ENCODE assay signal across 14 cellular contexts in the genomic region with DNA sequence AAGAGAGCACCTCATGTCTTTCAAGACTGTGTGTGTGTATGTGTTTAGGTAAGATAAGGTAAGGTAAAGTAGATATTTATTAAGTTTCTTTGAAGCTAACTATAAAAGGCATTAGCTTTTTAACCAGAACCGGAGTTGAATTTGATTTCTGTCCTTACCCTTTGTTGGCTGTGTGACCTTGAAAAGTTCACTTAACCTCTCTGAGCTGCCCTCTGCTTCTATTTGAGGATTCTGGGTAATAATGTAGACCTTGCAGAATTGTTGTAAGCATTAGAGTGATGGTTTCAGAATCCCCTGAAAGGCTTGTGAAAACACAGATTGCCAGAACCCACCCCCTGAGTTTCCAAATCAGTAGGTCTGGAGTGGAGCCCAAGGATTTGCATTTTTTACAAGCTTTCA. TPM values are rescaled to one million over a fixed set of nuclear protein-coding genes. Genes with fewer than 3 reads are reported as not detected.
DNase-seq lines count a peak whose midpoint lies in the region; ATAC-seq lines count a peak whose summit lies in the region.
"Had no signal": no experiment of that assay in that cellular context is flagged by ENCODE, and none has a peak within 500 bp of the region (broad histone marks: within the 10 kb centered on the region; RNA-seq: fewer than 3 reads in every experiment).

No MANE protein-coding gene starts in this region.

- H3K9me3 ChIP-seq in esophagus (ENCODE audit: control insufficient read depth in 2 of 2, insufficient read depth in 1 of 2, low read depth in 1 of 2, low read length in 1 of 2), result no peaks in the 10 kb centered on the region
- H3K9me3 ChIP-seq: body of pancreas had no signal

- no peaks in the 10 kb centered on the region for H3K27me3 ChIP-seq in esophagus (ENCODE audit: control insufficient read depth in 1 of 2, insufficient read depth in 2 of 2, low read length in 2 of 2)
- H3K27me3 ChIP-seq: body of pancreas had no signal

- POLR2A ChIA-PET in activated CD4-positive, alpha-beta T cell treated with anti-CD3 and anti-CD28 coated beads, Interleukin-2, amount 10 ng/mL, durations not matched to agents 7 days and 5 days (lab: Charles Lee), result no interaction called here
- POLR2A ChIA-PET in activated CD4-positive, alpha-beta memory T cell treated with anti-CD3 and anti-CD28 coated beads for 36 hours (lab: Charles Lee), result interaction anchor here (0.6 to 3.9 kb wide), 6 partner anchors 11 to 174 kb away, joined by 3 to 23 read pairs (median 4); a partner anchor contains a TSS

- intact Hi-C loops in activated CD4-positive, alpha-beta memory T cell treated with anti-CD3 and anti-CD28 coated beads for 36 hours (cut with micrococcal nuclease), result loop anchor here (5.0 to 10.0 kb wide), 5 partner anchors 250 to 560 kb away; a partner anchor contains a TSS

- no peak for DNase-seq in activated CD4-positive, alpha-beta T cell treated with anti-CD3 and anti-CD28 coated beads, Interleukin-2, amount 10 ng/mL, durations not matched to agents 7 days and 5 days
- DNase-seq in activated CD4-positive, alpha-beta T cell treated with anti-CD3 and anti-CD28 coated beads, Interleukin-2, amount 50 U/mL, for 1 hour, result no peak
- no peak for DNase-seq in activated CD4-positive, alpha-beta memory T cell treated with anti-CD3 and anti-CD28 coated beads for 36 hours
- DNase-seq in stimulated activated effector memory CD8-positive, alpha-beta T cell treated with anti-CD3 and anti-CD28 coated beads, Interleukin-12 subunit alpha, Interleukin-12 subunit beta, amount 100 ng/mL, for 72 hours (ENCODE audit: low spot score in 2 of 2), result no peak
- DNase-seq in COR-L47 (lab: John Stamatoyannopoulos, UW), result no peak
- DNase-seq: body of pancreas, Calu3, NCI-H146, NCI-H526 had no signal

- no peak overlapping the region for H3K4me3 Mint-ChIP-seq in activated CD4-positive, alpha-beta T cell treated with anti-CD3 and anti-CD28 coated beads, Interleukin-2, amount 10 ng/mL, durations not matched to agents 7 days and 5 days
- H3K4me3 Mint-ChIP-seq in activated CD4-positive, alpha-beta memory T cell treated with anti-CD3 and anti-CD28 coated beads for 36 hours, result no peak overlapping the region
- H3K4me3 Mint-ChIP-seq in stimulated activated effector memory CD8-positive, alpha-beta T cell treated with anti-CD3 and anti-CD28 coated beads, Interleukin-12 subunit alpha, Interleukin-12 subunit beta, amount 100 ng/mL, for 72 hours, result peak overlapping the region; percentile 43
- H3K4me3 Mint-ChIP-seq: neural crest cell had no signal

- no peaks in the 10 kb centered on the region for H3K27me3 Mint-ChIP-seq in activated CD4-positive, alpha-beta T cell treated with anti-CD3 and anti-CD28 coated beads, Interleukin-2, amount 10 ng/mL, durations not matched to agents 7 days and 5 days
- H3K27me3 Mint-ChIP-seq in activated CD4-positive, alpha-beta memory T cell treated with anti-CD3 and anti-CD28 coated beads for 36 hours, result no peaks in the 10 kb centered on the region

- H3K36me3 Mint-ChIP-seq in activated CD4-positive, alpha-beta T cell treated with anti-CD3 and anti-CD28 coated beads, Interleukin-2, amount 10 ng/mL, durations not matched to agents 7 days and 5 days (ENCODE audit: low read depth), result peaks cover 50% of the 10 kb centered on the region
- peaks cover 20% of the 10 kb centered on the region for H3K36me3 Mint-ChIP-seq in activated CD4-positive, alpha-beta memory T cell treated with anti-CD3 and anti-CD28 coated beads for 36 hours
- peaks cover 64% of the 10 kb centered on the region for H3K36me3 Mint-ChIP-seq in stimulated activated effector memory CD8-positive, alpha-beta T cell treated with anti-CD3 and anti-CD28 coated beads, Interleukin-12 subunit alpha, Interleukin-12 subunit beta, amount 100 ng/mL, for 72 hours

- CTCF ChIA-PET in activated CD4-positive, alpha-beta T cell treated with anti-CD3 and anti-CD28 coated beads, Interleukin-2, amount 10 ng/mL, durations not matched to agents 7 days and 5 days (lab: Charles Lee), result interaction anchor here (0.6 to 2.7 kb wide), 11 partner anchors 11 to 627 kb away, joined by 3 to 14 read pairs (median 4); a partner anchor contains a TSS
- CTCF ChIA-PET in activated CD4-positive, alpha-beta memory T cell treated with anti-CD3 and anti-CD28 coated beads for 36 hours (lab: Charles Lee), result interaction anchor here (0.6 to 5.8 kb wide), 11 partner anchors 8 to 629 kb away, joined by 3 to 33 read pairs (median 4); a partner anchor contains a TSS

- 72 to 74% methylated on average over 1 of the region's 1 CpG for WGBS in esophagus, 2 donors

- no peaks in the 10 kb centered on the region for H3K9me3 Mint-ChIP-seq in activated CD4-positive, alpha-beta T cell treated with anti-CD3 and anti-CD28 coated beads, Interleukin-2, amount 10 ng/mL, durations not matched to agents 7 days and 5 days
- no peaks in the 10 kb centered on the region for H3K9me3 Mint-ChIP-seq in activated CD4-positive, alpha-beta memory T cell treated with anti-CD3 and anti-CD28 coated beads for 36 hours
- no peaks in the 10 kb centered on the region for H3K9me3 Mint-ChIP-seq in stimulated activated effector memory CD8-positive, alpha-beta T cell treated with anti-CD3 and anti-CD28 coated beads, Interleukin-12 subunit alpha, Interleukin-12 subunit beta, amount 100 ng/mL, for 72 hours
- H3K9me3 Mint-ChIP-seq: neural crest cell had no signal

- H3K4me1 Mint-ChIP-seq in activated CD4-positive, alpha-beta T cell treated with anti-CD3 and anti-CD28 coated beads, Interleukin-2, amount 10 ng/mL, durations not matched to agents 7 days and 5 days, result peaks cover 48% of the 10 kb centered on the region
- peaks cover 55% of the 10 kb centered on the region for H3K4me1 Mint-ChIP-seq in activated CD4-positive, alpha-beta memory T cell treated with anti-CD3 and anti-CD28 coated beads for 36 hours (ENCODE audit: low read depth)
- peaks cover 57% of the 10 kb centered on the region for H3K4me1 Mint-ChIP-seq in stimulated activated effector memory CD8-positive, alpha-beta T cell treated with anti-CD3 and anti-CD28 coated beads, Interleukin-12 subunit alpha, Interleukin-12 subunit beta, amount 100 ng/mL, for 72 hours

- peak overlapping the region; percentile 28 for H3K27ac Mint-ChIP-seq in activated CD4-positive, alpha-beta T cell treated with anti-CD3 and anti-CD28 coated beads, Interleukin-2, amount 10 ng/mL, durations not matched to agents 7 days and 5 days
- peak overlapping the region; percentile 80 for H3K27ac Mint-ChIP-seq in activated CD4-positive, alpha-beta memory T cell treated with anti-CD3 and anti-CD28 coated beads for 36 hours
- peak overlapping the region; percentile 68 for H3K27ac Mint-ChIP-seq in stimulated activated effector memory CD8-positive, alpha-beta T cell treated with anti-CD3 and anti-CD28 coated beads, Interleukin-12 subunit alpha, Interleukin-12 subunit beta, amount 100 ng/mL, for 72 hours

- peaks cover 0 to 5% of the 10 kb centered on the region in 2 donors for H3K36me3 ChIP-seq in esophagus (ENCODE audit: control insufficient read depth in 2 of 2, insufficient read depth in 2 of 2, low read length in 1 of 2)

- no peak overlapping the region for H3K4me3 ChIP-seq in esophagus (ENCODE audit: low read depth in 1 of 2, low read length in 2 of 2)
- H3K4me3 ChIP-seq: body of pancreas, skin epidermis had no signal

- peak overlapping the region; percentile 1 to 13 for H3K27ac ChIP-seq in esophagus (ENCODE audit: low read depth in 2 of 2, low read length in 1 of 2)
- H3K27ac ChIP-seq: body of pancreas had no signal

- ATAC-seq in stimulated activated effector memory CD8-positive, alpha-beta T cell treated with anti-CD3 and anti-CD28 coated beads, Interleukin-12 subunit alpha, Interleukin-12 subunit beta, amount 100 ng/mL, for 72 hours, result no peak
- ATAC-seq in HG03039 (IDR thresholded peaks at IDR 0.05; ENCODE audit: unreplicated experiment) (no peak), GM19463 (IDR thresholded peaks at IDR 0.05; ENCODE audit: unreplicated experiment) (no peak)

- peaks cover 1 to 2% of the 10 kb centered on the region in 2 donors for H3K4me1 ChIP-seq in esophagus (ENCODE audit: control insufficient read depth in 2 of 2, insufficient read depth in 2 of 2, low read length in 1 of 2)

RNA-seq across cellular contexts. Expression of a gene that starts 21.6 kb away (rescaled TPM):
- 10 to 100 TPM; 57.6 to 61.3 TPM for total RNA-seq in activated CD4-positive, alpha-beta T cell treated with anti-CD3 and anti-CD28 coated beads, Interleukin-2, amount 10 ng/mL, durations not matched to agents 7 days and 5 days
- 10 to 100 TPM; 64.3 to 71.2 TPM for total RNA-seq in activated CD4-positive, alpha-beta memory T cell treated with anti-CD3 and anti-CD28 coated beads for 36 hours
- 10 to 100 TPM; 14.1 to 16.9 TPM for polyA plus RNA-seq in esophagus

Comparison
In these comparisons a context has a peak if more than half of its experiments do, and no peak if none do; other contexts are left out.
1. H3K27ac Mint-ChIP-seq: peak in every context shown above with its lines; median percentile 80 in activated CD4-positive, alpha-beta memory T cell treated with anti-CD3 and anti-CD28 coated beads for 36 hours; 68 in stimulated activated effector memory CD8-positive, alpha-beta T cell treated with anti-CD3 and anti-CD28 coated beads, Interleukin-12 subunit alpha, Interleukin-12 subunit beta, amount 100 ng/mL, for 72 hours; 28 in activated CD4-positive, alpha-beta T cell treated with anti-CD3 and anti-CD28 coated beads, Interleukin-2, amount 10 ng/mL, durations not matched to agents 7 days and 5 days.